In genomic region chr1:50977575-50978143, GRCh38 we compare ENCODE assay signal across 1 cellular context.
TF ChIP-seq lines count a peak whose summit lies in the region.

No MANE protein-coding gene starts in this region.

TF ChIP-seq in SK-N-SH, 30 proteins besides CTCF, POLR2A, EP300 and RAD21 (continued from another document):
- no peak for TF ChIP-seq SMC3 (IDR thresholded peaks at IDR 0.05; ENCODE audit: low read depth, low read length)
- no peak for TF ChIP-seq REST (IDR thresholded peaks at IDR 0.05; ENCODE audit: low read depth, low read length)
- TF ChIP-seq, protein P1, sequence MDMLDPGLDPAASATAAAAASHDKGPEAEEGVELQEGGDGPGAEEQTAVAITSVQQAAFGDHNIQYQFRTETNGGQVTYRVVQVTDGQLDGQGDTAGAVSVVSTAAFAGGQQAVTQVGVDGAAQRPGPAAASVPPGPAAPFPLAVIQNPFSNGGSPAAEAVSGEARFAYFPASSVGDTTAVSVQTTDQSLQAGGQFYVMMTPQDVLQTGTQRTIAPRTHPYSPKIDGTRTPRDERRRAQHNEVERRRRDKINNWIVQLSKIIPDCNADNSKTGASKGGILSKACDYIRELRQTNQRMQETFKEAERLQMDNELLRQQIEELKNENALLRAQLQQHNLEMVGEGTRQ (IDR thresholded peaks at IDR 0.05; ENCODE audit: borderline replicate concordance, low read depth, low read length) = no peak
- TF ChIP-seq MXI1 (IDR thresholded peaks at IDR 0.05; ENCODE audit: low read depth, low read length) = no peak
- TF ChIP-seq FOXM1 (IDR thresholded peaks at IDR 0.05; ENCODE audit: low read depth) = no peak
- TF ChIP-seq ELF1 (IDR thresholded peaks at IDR 0.05) = no peak
